In the genomic region with DNA sequence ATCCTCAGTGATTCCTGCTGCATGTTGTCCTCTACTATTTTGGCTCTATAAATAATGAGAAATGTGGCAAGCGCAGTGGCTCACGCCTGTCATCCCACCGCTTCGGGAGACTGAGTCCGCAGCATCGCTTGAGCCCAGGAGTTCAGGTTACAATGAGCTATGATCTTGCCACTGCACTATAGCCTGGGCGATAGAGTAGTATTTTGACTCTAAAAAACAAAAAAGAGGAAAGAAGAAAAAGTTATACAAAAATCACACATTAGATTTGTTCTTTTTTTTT, we compare ENCODE assay signal across 8 cellular contexts. TPM values are rescaled to one million over a fixed set of nuclear protein-coding genes. Genes with fewer than 3 reads are reported as not detected.
DNase-seq lines count a peak whose midpoint lies in the region; ATAC-seq and TF ChIP-seq lines count a peak whose summit lies in the region.

No MANE protein-coding gene starts in this region.

- intact Hi-C loops in esophagus muscularis mucosa (cut with DNase I) (no loop called here), psoas muscle (cut with DNase I) (no loop called here)

- no peaks in the 10 kb centered on the region for H3K9me3 ChIP-seq in SJCRH30 (replicated peaks)
- H3K9me3 ChIP-seq in esophagus muscularis mucosa, result no peaks in the 10 kb centered on the region
- no peaks in the 10 kb centered on the region for H3K9me3 ChIP-seq in psoas muscle

- no peaks in the 10 kb centered on the region for H3K27me3 ChIP-seq in GM06990 (replicated peaks; ENCODE audit: control insufficient read depth, insufficient read depth, low read length)
- H3K27me3 ChIP-seq in SJCRH30, result no peaks in the 10 kb centered on the region
- H3K27me3 ChIP-seq in esophagus muscularis mucosa, result no peaks in the 10 kb centered on the region
- H3K27me3 ChIP-seq in psoas muscle (ENCODE audit: insufficient read depth in 3 of 3, low read length in 2 of 3), result no peaks in the 10 kb centered on the region

- H3K4me3 ChIP-seq in GM06990 (replicated peaks; ENCODE audit: low read depth, low read length) (peak overlapping the region; percentile 100), SJCRH30 (peak overlapping the region; percentile 77), esophagus muscularis mucosa (peak overlapping the region; percentile 80 to 96 (median 86)), psoas muscle (peak overlapping the region; percentile 100)

- no peak for TF ChIP-seq POLR2A in esophagus muscularis mucosa (IDR thresholded peaks at IDR 0.05; ENCODE audit: low read depth)

- WGBS in esophagus muscularis mucosa, result 81% methylated on average over 7 of the region's 7 CpGs
- WGBS in psoas muscle, 3 donors, result 56 to 63% (median 57%) methylated on average over 7 of the region's 7 CpGs

- ATAC-seq in psoas muscle (peak in 1 of 4 donors; percentile 31), HG03439 (IDR thresholded peaks at IDR 0.05; ENCODE audit: unreplicated experiment) (no peak)

- H3K27ac ChIP-seq in SJCRH30 (peak overlapping the region; percentile 73), esophagus muscularis mucosa (replicated peaks in 1 of 4) (peak overlapping the region; percentile 78 to 91 (median 80)), psoas muscle (peak overlapping the region; percentile 91)

- no peak for DNase-seq in GM06990 (ENCODE audit: extremely low read depth, insufficient read length)
- no peak for DNase-seq in SJCRH30
- DNase-seq in esophagus muscularis mucosa (ENCODE audit: extremely low spot score), result no peak
- no peak for DNase-seq in psoas muscle
- no peak for DNase-seq in NCI-H446 (lab: John Stamatoyannopoulos, UW)
- DNase-seq in NOMO-1 treated with dmso at 0.1 percent for 144 hours (lab: John Stamatoyannopoulos, UW; ENCODE audit: unreplicated experiment), result no peak
- no peak for DNase-seq in HCEC 1CT

- TF ChIP-seq CTCF in GM06990 (IDR thresholded peaks at IDR 0.05; ENCODE audit: insufficient read depth, low read length, poor library complexity, severe bottlenecking) (no peak), esophagus muscularis mucosa (IDR thresholded peaks at IDR 0.05) (no peak), psoas muscle (IDR thresholded peaks at IDR 0.05) (no peak)

- peaks cover 5% of the 10 kb centered on the region for H3K36me3 ChIP-seq in GM06990 (ENCODE audit: control insufficient read depth, insufficient read depth, low read length)
- H3K36me3 ChIP-seq in SJCRH30, result peaks cover 5% of the 10 kb centered on the region; the same call in 1 of the 2 replicates
- H3K36me3 ChIP-seq in esophagus muscularis mucosa, result peaks cover 0 to 15% (median 7%) of the 10 kb centered on the region in 4 donors
- H3K36me3 ChIP-seq in psoas muscle (ENCODE audit: insufficient read depth in 1 of 2, low read depth in 1 of 2), result peaks cover 7 to 20% of the 10 kb centered on the region in 2 donors

- no peak for TF ChIP-seq EP300 in esophagus muscularis mucosa (IDR thresholded peaks at IDR 0.05)

- peaks cover 8% of the 10 kb centered on the region; the same call in 1 of the 2 replicates for H3K4me1 ChIP-seq in SJCRH30
- peaks cover 23 to 43% (median 37%) of the 10 kb centered on the region in 4 donors for H3K4me1 ChIP-seq in esophagus muscularis mucosa
- H3K4me1 ChIP-seq in psoas muscle, result peaks cover 36% of the 10 kb centered on the region

RNA-seq across cellular contexts. Expression of a gene that starts 0.8 kb away (rescaled TPM):
- 12.3 and 12.9 TPM in 2 replicates for total RNA-seq in SJCRH30 (2014; rRNA removed; shearing (Covaris generic))
- total RNA-seq in esophagus muscularis mucosa (10 to 100 TPM in 3 of 4 donors, 1 to 10 TPM in 1; 8.3 to 18.2 (median 15.0) TPM), psoas muscle (10 to 100 TPM; 11.2 to 29.8 (median 20.1) TPM)
- 10 to 100 TPM; 13.6 to 40.3 (median 21.1) TPM for polyA plus RNA-seq in psoas muscle

RNA-seq across cellular contexts. Expression of a gene that starts 19.7 kb away (rescaled TPM):
- 59.7 and 63.5 TPM in 2 replicates for total RNA-seq in SJCRH30 (2014; rRNA removed; shearing (Covaris generic))
- 10 to 100 TPM; 45.0 to 60.4 (median 50.2) TPM for total RNA-seq in esophagus muscularis mucosa
- total RNA-seq in psoas muscle, result 10 to 100 TPM; 47.9 to 72.1 (median 65.6) TPM
- polyA plus RNA-seq in psoas muscle, result 10 to 100 TPM; 52.7 to 93.4 (median 91.0) TPM

RNA-seq across cellular contexts. Expression of a gene that starts 39.8 kb away (rescaled TPM):
- total RNA-seq in SJCRH30 (2014; rRNA removed; shearing (Covaris generic)), result 1.2 and 2.1 TPM in 2 replicates
- 1 to 10 TPM; 1.7 to 4.1 (median 2.6) TPM for total RNA-seq in esophagus muscularis mucosa
- total RNA-seq in psoas muscle, result 1 to 10 TPM; 1.2 to 3.4 (median 2.4) TPM
- 1 to 10 TPM in 1 of 3 donors, under 1 TPM in 2; 0.77 to 1.8 (median 0.82) TPM for polyA plus RNA-seq in psoas muscle

RNA-seq across cellular contexts. Expression of a gene that starts 48.8 kb away (rescaled TPM):
- 0.18 and 0.38 TPM in 2 replicates for total RNA-seq in SJCRH30 (2014; rRNA removed; shearing (Covaris generic))
- total RNA-seq in esophagus muscularis mucosa (1 to 10 TPM in 1 of 4 donors, not detected in 3; 2.4 TPM), psoas muscle (under 1 TPM in 2 of 4 donors, not detected in 2; 0.34 to 0.44 TPM)
- polyA plus RNA-seq in psoas muscle, result under 1 TPM in 1 of 3 donors, not detected in 2; 0.33 TPM

RNA-seq across cellular contexts. Expression of a gene that starts 54.7 kb away (rescaled TPM):
- 1.2 and 1.7 TPM in 2 replicates for total RNA-seq in SJCRH30 (2014; rRNA removed; shearing (Covaris generic))
- total RNA-seq in esophagus muscularis mucosa, result 1 to 10 TPM; 2.2 to 2.9 (median 2.7) TPM
- total RNA-seq in psoas muscle, result 1 to 10 TPM in 1 of 4 donors, under 1 TPM in 3; 0.32 to 1.2 (median 0.80) TPM
- polyA plus RNA-seq in psoas muscle, result under 1 TPM; 0.30 to 0.85 (median 0.39) TPM
